ENCODE assay signal across 1 cellular context in the genomic region with DNA sequence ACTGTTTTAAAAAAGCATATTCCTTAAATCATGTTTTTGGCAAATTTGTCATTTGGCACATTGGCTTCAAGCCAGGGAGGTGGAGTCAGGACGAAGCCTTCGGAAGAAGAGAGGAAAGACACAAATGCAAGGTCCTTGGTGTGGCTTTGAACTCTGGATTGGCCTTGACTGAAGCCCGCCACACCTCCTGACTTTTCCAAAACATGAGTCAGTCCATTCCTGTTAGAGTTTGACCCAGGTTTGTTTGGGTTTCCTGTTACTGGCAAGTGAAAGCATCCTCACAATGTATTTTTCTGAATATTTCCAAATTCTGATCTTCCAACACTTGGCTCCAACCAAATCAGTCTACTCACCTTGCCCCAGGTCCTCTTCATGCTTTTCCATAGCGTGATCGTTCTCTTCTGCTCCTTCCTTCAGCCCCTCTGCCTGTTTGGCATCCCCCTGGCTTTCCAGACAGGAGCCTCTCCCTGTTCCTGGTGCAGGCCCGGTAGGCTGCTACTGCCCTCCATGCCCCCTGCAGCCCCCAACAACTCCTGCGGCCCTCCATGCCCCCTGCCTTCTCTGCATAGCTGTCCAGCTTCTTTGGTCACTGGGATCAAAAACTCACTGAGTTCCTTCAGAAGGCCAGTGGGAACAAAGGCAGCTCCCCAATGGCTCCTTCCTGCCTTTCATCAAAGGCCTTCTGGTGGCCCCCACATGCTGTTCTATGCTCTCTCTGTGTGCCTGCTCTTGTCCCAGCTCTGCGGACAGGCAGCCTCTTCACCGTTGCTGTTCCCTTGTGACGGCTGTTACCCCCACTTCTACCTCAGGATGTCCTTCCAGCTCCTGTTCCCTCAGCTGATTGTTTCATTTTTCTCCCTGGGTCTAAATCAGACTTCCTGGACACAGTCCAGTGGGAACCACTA.
TF ChIP-seq lines count a peak whose summit lies in the region.

No MANE protein-coding gene starts in this region.

TF ChIP-seq in HepG2, 621 proteins besides CTCF, POLR2A, EP300 and RAD21 (continued from another document and continues in another):
- TF ChIP-seq, protein P1, sequence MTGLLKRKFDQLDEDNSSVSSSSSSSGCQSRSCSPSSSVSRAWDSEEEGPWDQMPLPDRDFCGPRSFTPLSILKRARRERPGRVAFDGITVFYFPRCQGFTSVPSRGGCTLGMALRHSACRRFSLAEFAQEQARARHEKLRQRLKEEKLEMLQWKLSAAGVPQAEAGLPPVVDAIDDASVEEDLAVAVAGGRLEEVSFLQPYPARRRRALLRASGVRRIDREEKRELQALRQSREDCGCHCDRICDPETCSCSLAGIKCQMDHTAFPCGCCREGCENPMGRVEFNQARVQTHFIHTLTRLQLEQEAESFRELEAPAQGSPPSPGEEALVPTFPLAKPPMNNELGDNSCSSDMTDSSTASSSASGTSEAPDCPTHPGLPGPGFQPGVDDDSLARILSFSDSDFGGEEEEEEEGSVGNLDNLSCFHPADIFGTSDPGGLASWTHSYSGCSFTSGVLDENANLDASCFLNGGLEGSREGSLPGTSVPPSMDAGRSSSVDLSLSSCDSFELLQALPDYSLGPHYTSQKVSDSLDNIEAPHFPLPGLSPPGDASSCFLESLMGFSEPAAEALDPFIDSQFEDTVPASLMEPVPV (CRISPR knock-in tag; IDR thresholded peaks at IDR 0.05), result no peak
- TF ChIP-seq, protein P2, sequence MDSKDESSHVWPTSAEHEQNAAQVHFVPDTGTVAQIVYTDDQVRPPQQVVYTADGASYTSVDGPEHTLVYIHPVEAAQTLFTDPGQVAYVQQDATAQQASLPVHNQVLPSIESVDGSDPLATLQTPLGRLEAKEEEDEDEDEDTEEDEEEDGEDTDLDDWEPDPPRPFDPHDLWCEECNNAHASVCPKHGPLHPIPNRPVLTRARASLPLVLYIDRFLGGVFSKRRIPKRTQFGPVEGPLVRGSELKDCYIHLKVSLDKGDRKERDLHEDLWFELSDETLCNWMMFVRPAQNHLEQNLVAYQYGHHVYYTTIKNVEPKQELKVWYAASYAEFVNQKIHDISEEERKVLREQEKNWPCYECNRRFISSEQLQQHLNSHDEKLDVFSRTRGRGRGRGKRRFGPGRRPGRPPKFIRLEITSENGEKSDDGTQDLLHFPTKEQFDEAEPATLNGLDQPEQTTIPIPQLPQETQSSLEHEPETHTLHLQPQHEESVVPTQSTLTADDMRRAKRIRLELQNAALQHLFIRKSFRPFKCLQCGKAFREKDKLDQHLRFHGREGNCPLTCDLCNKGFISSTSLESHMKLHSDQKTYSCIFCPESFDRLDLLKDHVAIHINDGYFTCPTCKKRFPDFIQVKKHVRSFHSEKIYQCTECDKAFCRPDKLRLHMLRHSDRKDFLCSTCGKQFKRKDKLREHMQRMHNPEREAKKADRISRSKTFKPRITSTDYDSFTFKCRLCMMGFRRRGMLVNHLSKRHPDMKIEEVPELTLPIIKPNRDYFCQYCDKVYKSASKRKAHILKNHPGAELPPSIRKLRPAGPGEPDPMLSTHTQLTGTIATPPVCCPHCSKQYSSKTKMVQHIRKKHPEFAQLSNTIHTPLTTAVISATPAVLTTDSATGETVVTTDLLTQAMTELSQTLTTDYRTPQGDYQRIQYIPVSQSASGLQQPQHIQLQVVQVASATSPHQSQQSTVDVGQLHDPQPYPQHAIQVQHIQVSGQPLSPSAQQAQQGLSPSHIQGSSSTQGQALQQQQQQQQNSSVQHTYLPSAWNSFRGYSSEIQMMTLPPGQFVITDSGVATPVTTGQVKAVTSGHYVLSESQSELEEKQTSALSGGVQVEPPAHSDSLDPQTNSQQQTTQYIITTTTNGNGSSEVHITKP (CRISPR knock-in tag; IDR thresholded peaks at IDR 0.05; ENCODE audit: low read depth), result peak; percentile 72
- TF ChIP-seq WIZ (CRISPR knock-in tag; IDR thresholded peaks at IDR 0.05), result 0 out of 2 replicates have a peak, but pooled peaks have one; percentile 42
- no peak for TF ChIP-seq NCOA5 (CRISPR knock-in tag; IDR thresholded peaks at IDR 0.05)
- TF ChIP-seq, protein P3, sequence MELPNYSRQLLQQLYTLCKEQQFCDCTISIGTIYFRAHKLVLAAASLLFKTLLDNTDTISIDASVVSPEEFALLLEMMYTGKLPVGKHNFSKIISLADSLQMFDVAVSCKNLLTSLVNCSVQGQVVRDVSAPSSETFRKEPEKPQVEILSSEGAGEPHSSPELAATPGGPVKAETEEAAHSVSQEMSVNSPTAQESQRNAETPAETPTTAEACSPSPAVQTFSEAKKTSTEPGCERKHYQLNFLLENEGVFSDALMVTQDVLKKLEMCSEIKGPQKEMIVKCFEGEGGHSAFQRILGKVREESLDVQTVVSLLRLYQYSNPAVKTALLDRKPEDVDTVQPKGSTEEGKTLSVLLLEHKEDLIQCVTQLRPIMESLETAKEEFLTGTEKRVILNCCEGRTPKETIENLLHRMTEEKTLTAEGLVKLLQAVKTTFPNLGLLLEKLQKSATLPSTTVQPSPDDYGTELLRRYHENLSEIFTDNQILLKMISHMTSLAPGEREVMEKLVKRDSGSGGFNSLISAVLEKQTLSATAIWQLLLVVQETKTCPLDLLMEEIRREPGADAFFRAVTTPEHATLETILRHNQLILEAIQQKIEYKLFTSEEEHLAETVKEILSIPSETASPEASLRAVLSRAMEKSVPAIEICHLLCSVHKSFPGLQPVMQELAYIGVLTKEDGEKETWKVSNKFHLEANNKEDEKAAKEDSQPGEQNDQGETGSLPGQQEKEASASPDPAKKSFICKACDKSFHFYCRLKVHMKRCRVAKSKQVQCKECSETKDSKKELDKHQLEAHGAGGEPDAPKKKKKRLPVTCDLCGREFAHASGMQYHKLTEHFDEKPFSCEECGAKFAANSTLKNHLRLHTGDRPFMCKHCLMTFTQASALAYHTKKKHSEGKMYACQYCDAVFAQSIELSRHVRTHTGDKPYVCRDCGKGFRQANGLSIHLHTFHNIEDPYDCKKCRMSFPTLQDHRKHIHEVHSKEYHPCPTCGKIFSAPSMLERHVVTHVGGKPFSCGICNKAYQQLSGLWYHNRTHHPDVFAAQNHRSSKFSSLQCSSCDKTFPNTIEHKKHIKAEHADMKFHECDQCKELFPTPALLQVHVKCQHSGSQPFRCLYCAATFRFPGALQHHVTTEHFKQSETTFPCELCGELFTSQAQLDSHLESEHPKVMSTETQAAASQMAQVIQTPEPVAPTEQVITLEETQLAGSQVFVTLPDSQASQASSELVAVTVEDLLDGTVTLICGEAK (IDR thresholded peaks at IDR 0.05), result no peak
- TF ChIP-seq, protein P3 (CRISPR knock-in tag; IDR thresholded peaks at IDR 0.05), result no peak; the same call in 1 of the 2 replicates
- peak; percentile 26; the same call in 1 of the 2 replicates for TF ChIP-seq ZNF747 (CRISPR knock-in tag; IDR thresholded peaks at IDR 0.05; ENCODE audit: borderline replicate concordance)
- TF ChIP-seq ZNF205 (CRISPR knock-in tag; IDR thresholded peaks at IDR 0.05), result 0 out of 2 replicates have a peak, but pooled peaks have one; percentile 55
- peak; percentile 75; the same call in 1 of the 2 replicates for TF ChIP-seq ZSCAN29 (CRISPR knock-in tag; conservative IDR thresholded peaks at IDR 0.05)
- no peak for TF ChIP-seq ZSCAN20 (CRISPR knock-in tag; IDR thresholded peaks at IDR 0.05; ENCODE audit: borderline replicate concordance)
- TF ChIP-seq, protein P4, sequence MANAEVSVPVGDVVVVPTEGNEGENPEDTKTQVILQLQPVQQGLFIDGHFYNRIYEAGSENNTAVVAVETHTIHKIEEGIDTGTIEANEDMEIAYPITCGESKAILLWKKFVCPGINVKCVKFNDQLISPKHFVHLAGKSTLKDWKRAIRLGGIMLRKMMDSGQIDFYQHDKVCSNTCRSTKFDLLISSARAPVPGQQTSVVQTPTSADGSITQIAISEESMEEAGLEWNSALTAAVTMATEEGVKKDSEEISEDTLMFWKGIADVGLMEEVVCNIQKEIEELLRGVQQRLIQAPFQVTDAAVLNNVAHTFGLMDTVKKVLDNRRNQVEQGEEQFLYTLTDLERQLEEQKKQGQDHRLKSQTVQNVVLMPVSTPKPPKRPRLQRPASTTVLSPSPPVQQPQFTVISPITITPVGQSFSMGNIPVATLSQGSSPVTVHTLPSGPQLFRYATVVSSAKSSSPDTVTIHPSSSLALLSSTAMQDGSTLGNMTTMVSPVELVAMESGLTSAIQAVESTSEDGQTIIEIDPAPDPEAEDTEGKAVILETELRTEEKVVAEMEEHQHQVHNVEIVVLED (CRISPR knock-in tag; IDR thresholded peaks at IDR 0.05; ENCODE audit: borderline replicate concordance), result no peak; the same call in 1 of the 2 replicates
- no peak for TF ChIP-seq SATB2 (CRISPR knock-in tag; IDR thresholded peaks at IDR 0.05)
- TF ChIP-seq SMAD1 (CRISPR knock-in tag; IDR thresholded peaks at IDR 0.05; ENCODE audit: borderline replicate concordance, low read depth), result no peak
- peak; percentile 75; the same call in 1 of the 2 replicates for TF ChIP-seq PPARG (CRISPR knock-in tag; conservative IDR thresholded peaks at IDR 0.05)
- no peak for TF ChIP-seq TGIF2 (CRISPR knock-in tag; IDR thresholded peaks at IDR 0.05)
- TF ChIP-seq KLF6 (CRISPR knock-in tag; IDR thresholded peaks at IDR 0.05), result 0 out of 2 replicates have a peak, but pooled peaks have one; percentile 37
- TF ChIP-seq, protein P5, sequence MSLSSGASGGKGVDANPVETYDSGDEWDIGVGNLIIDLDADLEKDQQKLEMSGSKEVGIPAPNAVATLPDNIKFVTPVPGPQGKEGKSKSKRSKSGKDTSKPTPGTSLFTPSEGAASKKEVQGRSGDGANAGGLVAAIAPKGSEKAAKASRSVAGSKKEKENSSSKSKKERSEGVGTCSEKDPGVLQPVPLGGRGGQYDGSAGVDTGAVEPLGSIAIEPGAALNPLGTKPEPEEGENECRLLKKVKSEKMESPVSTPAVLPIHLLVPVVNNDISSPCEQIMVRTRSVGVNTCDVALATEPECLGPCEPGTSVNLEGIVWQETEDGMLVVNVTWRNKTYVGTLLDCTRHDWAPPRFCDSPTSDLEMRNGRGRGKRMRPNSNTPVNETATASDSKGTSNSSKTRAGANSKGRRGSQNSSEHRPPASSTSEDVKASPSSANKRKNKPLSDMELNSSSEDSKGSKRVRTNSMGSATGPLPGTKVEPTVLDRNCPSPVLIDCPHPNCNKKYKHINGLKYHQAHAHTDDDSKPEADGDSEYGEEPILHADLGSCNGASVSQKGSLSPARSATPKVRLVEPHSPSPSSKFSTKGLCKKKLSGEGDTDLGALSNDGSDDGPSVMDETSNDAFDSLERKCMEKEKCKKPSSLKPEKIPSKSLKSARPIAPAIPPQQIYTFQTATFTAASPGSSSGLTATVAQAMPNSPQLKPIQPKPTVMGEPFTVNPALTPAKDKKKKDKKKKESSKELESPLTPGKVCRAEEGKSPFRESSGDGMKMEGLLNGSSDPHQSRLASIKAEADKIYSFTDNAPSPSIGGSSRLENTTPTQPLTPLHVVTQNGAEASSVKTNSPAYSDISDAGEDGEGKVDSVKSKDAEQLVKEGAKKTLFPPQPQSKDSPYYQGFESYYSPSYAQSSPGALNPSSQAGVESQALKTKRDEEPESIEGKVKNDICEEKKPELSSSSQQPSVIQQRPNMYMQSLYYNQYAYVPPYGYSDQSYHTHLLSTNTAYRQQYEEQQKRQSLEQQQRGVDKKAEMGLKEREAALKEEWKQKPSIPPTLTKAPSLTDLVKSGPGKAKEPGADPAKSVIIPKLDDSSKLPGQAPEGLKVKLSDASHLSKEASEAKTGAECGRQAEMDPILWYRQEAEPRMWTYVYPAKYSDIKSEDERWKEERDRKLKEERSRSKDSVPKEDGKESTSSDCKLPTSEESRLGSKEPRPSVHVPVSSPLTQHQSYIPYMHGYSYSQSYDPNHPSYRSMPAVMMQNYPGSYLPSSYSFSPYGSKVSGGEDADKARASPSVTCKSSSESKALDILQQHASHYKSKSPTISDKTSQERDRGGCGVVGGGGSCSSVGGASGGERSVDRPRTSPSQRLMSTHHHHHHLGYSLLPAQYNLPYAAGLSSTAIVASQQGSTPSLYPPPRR (CRISPR knock-in tag; IDR thresholded peaks at IDR 0.05; ENCODE audit: borderline replicate concordance), result peak; percentile 67; the same call in 1 of the 2 replicates
- TF ChIP-seq HIVEP1 (CRISPR knock-in tag; IDR thresholded peaks at IDR 0.05), result peak; percentile 61; the same call in 1 of the 2 replicates
- TF ChIP-seq JUND (CRISPR knock-in tag; IDR thresholded peaks at IDR 0.05), result peak; percentile 61; the same call in 1 of the 2 replicates
- no peak for TF ChIP-seq ZNF17 (CRISPR knock-in tag; IDR thresholded peaks at IDR 0.05)
- peak; percentile 84 for TF ChIP-seq HDAC2 (CRISPR knock-in tag; IDR thresholded peaks at IDR 0.05)
- TF ChIP-seq, protein P6, sequence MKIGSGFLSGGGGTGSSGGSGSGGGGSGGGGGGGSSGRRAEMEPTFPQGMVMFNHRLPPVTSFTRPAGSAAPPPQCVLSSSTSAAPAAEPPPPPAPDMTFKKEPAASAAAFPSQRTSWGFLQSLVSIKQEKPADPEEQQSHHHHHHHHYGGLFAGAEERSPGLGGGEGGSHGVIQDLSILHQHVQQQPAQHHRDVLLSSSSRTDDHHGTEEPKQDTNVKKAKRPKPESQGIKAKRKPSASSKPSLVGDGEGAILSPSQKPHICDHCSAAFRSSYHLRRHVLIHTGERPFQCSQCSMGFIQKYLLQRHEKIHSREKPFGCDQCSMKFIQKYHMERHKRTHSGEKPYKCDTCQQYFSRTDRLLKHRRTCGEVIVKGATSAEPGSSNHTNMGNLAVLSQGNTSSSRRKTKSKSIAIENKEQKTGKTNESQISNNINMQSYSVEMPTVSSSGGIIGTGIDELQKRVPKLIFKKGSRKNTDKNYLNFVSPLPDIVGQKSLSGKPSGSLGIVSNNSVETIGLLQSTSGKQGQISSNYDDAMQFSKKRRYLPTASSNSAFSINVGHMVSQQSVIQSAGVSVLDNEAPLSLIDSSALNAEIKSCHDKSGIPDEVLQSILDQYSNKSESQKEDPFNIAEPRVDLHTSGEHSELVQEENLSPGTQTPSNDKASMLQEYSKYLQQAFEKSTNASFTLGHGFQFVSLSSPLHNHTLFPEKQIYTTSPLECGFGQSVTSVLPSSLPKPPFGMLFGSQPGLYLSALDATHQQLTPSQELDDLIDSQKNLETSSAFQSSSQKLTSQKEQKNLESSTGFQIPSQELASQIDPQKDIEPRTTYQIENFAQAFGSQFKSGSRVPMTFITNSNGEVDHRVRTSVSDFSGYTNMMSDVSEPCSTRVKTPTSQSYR (CRISPR knock-in tag; IDR thresholded peaks at IDR 0.05; ENCODE audit: borderline replicate concordance), result peak; percentile 15; the same call in 1 of the 2 replicates
- no peak for TF ChIP-seq SRY (CRISPR knock-in tag; IDR thresholded peaks at IDR 0.05)
